Comparison of ENCODE assay signal across 9 cellular contexts in genomic region chr1:203628997-203629508, GRCh38. TPM values are rescaled to one million over a fixed set of nuclear protein-coding genes. Genes with fewer than 3 reads are reported as not detected.
A peak's percentile ranks its signal among the peaks of the same experiment; 100 is the strongest.
DNase-seq lines count a peak whose midpoint lies in the region; ATAC-seq and TF ChIP-seq lines count a peak whose summit lies in the region.
"Had no signal": no experiment of that assay in that cellular context is flagged by ENCODE, and none has a peak within 500 bp of the region (broad histone marks: within the 10 kb centered on the region; RNA-seq: fewer than 3 reads in every experiment).

No MANE protein-coding gene starts in this region.

- H3K36me3 ChIP-seq in HUES48 (ENCODE audit: control insufficient read depth, insufficient read depth, low read length) = no peaks in the 10 kb centered on the region
- H3K36me3 ChIP-seq in heart right ventricle = peaks cover 0 to 21% (median 0%) of the 10 kb centered on the region in 9 donors
- no peaks in the 10 kb centered on the region for H3K36me3 ChIP-seq in skeletal muscle tissue (ENCODE audit: control insufficient read depth in 3 of 3, insufficient read depth in 3 of 3, low read length in 3 of 3)

- CTCF ChIA-PET in activated B cell treated with CpG ODN at 0.5 μM for 24 hours (lab: Charles Lee) = interaction anchor here (4.6 kb wide), 1 partner anchor 73 kb away, joined by 81 read pairs; no protein-coding TSS in a partner anchor

- H3K27me3 ChIP-seq in HUES48 (ENCODE audit: control insufficient read depth, insufficient read depth, low read length) (peaks cover 31% of the 10 kb centered on the region), heart right ventricle (no peaks in the 10 kb centered on the region), skeletal muscle tissue (ENCODE audit: control insufficient read depth in 3 of 3, insufficient read depth in 3 of 3, low read length in 3 of 3) (no peaks in the 10 kb centered on the region)

- H3K4me3 ChIP-seq in HUES48 (ENCODE audit: low read depth, low read length) (peak overlapping the region; percentile 68), heart right ventricle (peak overlapping the region; percentile 64 to 88 (median 80)), skeletal muscle tissue (ENCODE audit: low read length in 3 of 3) (peak overlapping the region; percentile 74 to 94 (median 88))

- WGBS in heart right ventricle, 2 donors = 0 to 1% methylated on average over 24 of the region's 24 CpGs

- H3K27ac ChIP-seq in HUES48 (ENCODE audit: low read depth, low read length) (peak overlapping the region; percentile 26), heart right ventricle (peak overlapping the region; percentile 63 to 97 (median 89)), skeletal muscle tissue (ENCODE audit: low read depth, low read length) (peak overlapping the region; percentile 75)
- H3K27ac ChIP-seq: SK-N-MC had no signal

- no peak for ATAC-seq in activated B cell treated with CpG ODN at 0.5 μM for 24 hours (ENCODE audit: low read depth)
- ATAC-seq in heart right ventricle = peak in 3 of 8 donors; percentile 0
- ATAC-seq in HG03571 (IDR thresholded peaks at IDR 0.05; ENCODE audit: unreplicated experiment) = no peak
- no peak for ATAC-seq in GM18498 (IDR thresholded peaks at IDR 0.05; ENCODE audit: unreplicated experiment)
- ATAC-seq in GM21423 (IDR thresholded peaks at IDR 0.05; ENCODE audit: unreplicated experiment) = no peak
- ATAC-seq in HG03196 (IDR thresholded peaks at IDR 0.05; ENCODE audit: unreplicated experiment) = no peak

- intact Hi-C loops in activated B cell treated with CpG ODN at 0.5 μM for 24 hours (cut with micrococcal nuclease) (loop anchor here (1.0 to 5.0 kb wide), 4 partner anchors 21 to 362 kb away; partner anchors contain the start of genes ZBED6 and ZC3H11A), heart right ventricle (cut with DNase I) (loop anchor here in 9 of 10 donors (1.0 to 10.0 kb wide), 11 partner anchors 43 to 294 kb away; partner anchors contain the start of genes ZBED6 (in 2 of the 9) and ZC3H11A (in 2 of the 9))

- no peaks in the 10 kb centered on the region for H3K9me3 ChIP-seq in HUES48 (ENCODE audit: control insufficient read depth, insufficient read depth, low read length)
- no peaks in the 10 kb centered on the region for H3K9me3 ChIP-seq in heart right ventricle
- no peaks in the 10 kb centered on the region for H3K9me3 ChIP-seq in skeletal muscle tissue (ENCODE audit: control insufficient read depth in 3 of 3, low read length in 3 of 3)

- no peaks in the 10 kb centered on the region for H3K36me3 Mint-ChIP-seq in activated B cell treated with CpG ODN at 0.5 μM for 24 hours (ENCODE audit: low read depth)

- H3K9me3 Mint-ChIP-seq in activated B cell treated with CpG ODN at 0.5 μM for 24 hours = no peaks in the 10 kb centered on the region

- POLR2A ChIA-PET in activated B cell treated with CpG ODN at 0.5 μM for 24 hours (lab: Charles Lee) = interaction anchor here (0.5 to 2.1 kb wide), 6 partner anchors 10 to 909 kb away, joined by 3 to 9 read pairs (median 3); partner anchors contain the start of genes BTG2 and LAX1

- peak overlapping the region; percentile 85 for H3K4me3 Mint-ChIP-seq in activated B cell treated with CpG ODN at 0.5 μM for 24 hours

- peak overlapping the region; percentile 67 for H3K27ac Mint-ChIP-seq in activated B cell treated with CpG ODN at 0.5 μM for 24 hours

- peaks cover 24% of the 10 kb centered on the region for H3K4me1 ChIP-seq in HUES48 (ENCODE audit: control insufficient read depth, insufficient read depth, low read length)
- peaks cover 17 to 70% (median 50%) of the 10 kb centered on the region in 9 donors for H3K4me1 ChIP-seq in heart right ventricle
- H3K4me1 ChIP-seq in skeletal muscle tissue (ENCODE audit: control insufficient read depth in 3 of 3, insufficient read depth in 3 of 3, low read length in 3 of 3) = peaks cover 48 to 52% (median 51%) of the 10 kb centered on the region in 3 donors

- TF ChIP-seq CTCF in activated B cell treated with CpG ODN at 0.5 μM for 24 hours (IDR thresholded peaks at IDR 0.05) = no peak
- TF ChIP-seq CTCF in heart right ventricle (IDR thresholded peaks at IDR 0.05) = no peak

- peaks cover 50% of the 10 kb centered on the region for H3K4me1 Mint-ChIP-seq in activated B cell treated with CpG ODN at 0.5 μM for 24 hours

- H3K27me3 Mint-ChIP-seq in activated B cell treated with CpG ODN at 0.5 μM for 24 hours = no peaks in the 10 kb centered on the region

- DNase-seq in activated B cell treated with CpG ODN at 0.5 μM for 24 hours (peak; percentile 27), heart right ventricle (no peak)

- H3K9ac ChIP-seq in HUES48 (ENCODE audit: low read depth, low read length) = no peak overlapping the region
- peak overlapping the region; percentile 67 to 85 (median 83) for H3K9ac ChIP-seq in skeletal muscle tissue (ENCODE audit: low read depth in 1 of 3, low read length in 3 of 3)

RNA-seq across cellular contexts. Expression of gene ATP2B4, which starts 2.4 kb away (rescaled TPM):
- total RNA-seq in activated B cell treated with CpG ODN at 0.5 μM for 24 hours = 5.0 and 6.6 TPM in 2 replicates
- 100 to 1,000 TPM in 8 of 10 donors, 10 to 100 TPM in 2; 85.2 to 224 (median 125) TPM for total RNA-seq in heart right ventricle
- polyA plus RNA-seq in heart right ventricle = 10 to 100 TPM; 64.2 to 85.6 TPM
- total RNA-seq in skeletal muscle tissue = 60.5 TPM

Comparison
In these comparisons a context has a peak if more than half of its experiments do, and no peak if none do; other contexts are left out.
1. H3K27ac ChIP-seq: peak in every context shown above with its lines; median percentile 89 in heart right ventricle; 75 in skeletal muscle tissue; 26 in HUES48.